ENCODE assay signal across 1 cellular context in genomic region chr11:92227954-92228935, GRCh38.
A peak's percentile ranks its signal among the peaks of the same experiment; 100 is the strongest.
TF ChIP-seq lines count a peak whose summit lies in the region.

No MANE protein-coding gene starts in this region.

TF ChIP-seq in HEK293, 187 proteins besides CTCF, POLR2A, EP300 and RAD21 (continued from another document):
- 0 out of 2 replicates have a peak, but pooled peaks have one; percentile 24 for TF ChIP-seq ZIC2 (tag by site-specific recombination; IDR thresholded peaks at IDR 0.05)
- TF ChIP-seq, protein P1, sequence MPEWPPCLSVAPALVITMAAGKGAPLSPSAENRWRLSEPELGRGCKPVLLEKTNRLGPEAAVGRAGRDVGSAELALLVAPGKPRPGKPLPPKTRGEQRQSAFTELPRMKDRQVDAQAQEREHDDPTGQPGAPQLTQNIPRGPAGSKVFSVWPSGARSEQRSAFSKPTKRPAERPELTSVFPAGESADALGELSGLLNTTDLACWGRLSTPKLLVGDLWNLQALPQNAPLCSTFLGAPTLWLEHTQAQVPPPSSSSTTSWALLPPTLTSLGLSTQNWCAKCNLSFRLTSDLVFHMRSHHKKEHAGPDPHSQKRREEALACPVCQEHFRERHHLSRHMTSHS (tag by site-specific recombination; IDR thresholded peaks at IDR 0.05): no peak
- no peak for TF ChIP-seq ZNF169 (tag by site-specific recombination; IDR thresholded peaks at IDR 0.05)
- TF ChIP-seq IKZF3 (tag by site-specific recombination; IDR thresholded peaks at IDR 0.05): no peak
- no peak for TF ChIP-seq ZNF184 (tag by site-specific recombination; IDR thresholded peaks at IDR 0.05)
- no peak for TF ChIP-seq HIC1 (tag by site-specific recombination; IDR thresholded peaks at IDR 0.05)
- TF ChIP-seq BCL6B (tag by site-specific recombination; IDR thresholded peaks at IDR 0.05): no peak
- no peak for TF ChIP-seq ZNF211 (tag by site-specific recombination; IDR thresholded peaks at IDR 0.05; ENCODE audit: low read depth)
- TF ChIP-seq, protein P2, sequence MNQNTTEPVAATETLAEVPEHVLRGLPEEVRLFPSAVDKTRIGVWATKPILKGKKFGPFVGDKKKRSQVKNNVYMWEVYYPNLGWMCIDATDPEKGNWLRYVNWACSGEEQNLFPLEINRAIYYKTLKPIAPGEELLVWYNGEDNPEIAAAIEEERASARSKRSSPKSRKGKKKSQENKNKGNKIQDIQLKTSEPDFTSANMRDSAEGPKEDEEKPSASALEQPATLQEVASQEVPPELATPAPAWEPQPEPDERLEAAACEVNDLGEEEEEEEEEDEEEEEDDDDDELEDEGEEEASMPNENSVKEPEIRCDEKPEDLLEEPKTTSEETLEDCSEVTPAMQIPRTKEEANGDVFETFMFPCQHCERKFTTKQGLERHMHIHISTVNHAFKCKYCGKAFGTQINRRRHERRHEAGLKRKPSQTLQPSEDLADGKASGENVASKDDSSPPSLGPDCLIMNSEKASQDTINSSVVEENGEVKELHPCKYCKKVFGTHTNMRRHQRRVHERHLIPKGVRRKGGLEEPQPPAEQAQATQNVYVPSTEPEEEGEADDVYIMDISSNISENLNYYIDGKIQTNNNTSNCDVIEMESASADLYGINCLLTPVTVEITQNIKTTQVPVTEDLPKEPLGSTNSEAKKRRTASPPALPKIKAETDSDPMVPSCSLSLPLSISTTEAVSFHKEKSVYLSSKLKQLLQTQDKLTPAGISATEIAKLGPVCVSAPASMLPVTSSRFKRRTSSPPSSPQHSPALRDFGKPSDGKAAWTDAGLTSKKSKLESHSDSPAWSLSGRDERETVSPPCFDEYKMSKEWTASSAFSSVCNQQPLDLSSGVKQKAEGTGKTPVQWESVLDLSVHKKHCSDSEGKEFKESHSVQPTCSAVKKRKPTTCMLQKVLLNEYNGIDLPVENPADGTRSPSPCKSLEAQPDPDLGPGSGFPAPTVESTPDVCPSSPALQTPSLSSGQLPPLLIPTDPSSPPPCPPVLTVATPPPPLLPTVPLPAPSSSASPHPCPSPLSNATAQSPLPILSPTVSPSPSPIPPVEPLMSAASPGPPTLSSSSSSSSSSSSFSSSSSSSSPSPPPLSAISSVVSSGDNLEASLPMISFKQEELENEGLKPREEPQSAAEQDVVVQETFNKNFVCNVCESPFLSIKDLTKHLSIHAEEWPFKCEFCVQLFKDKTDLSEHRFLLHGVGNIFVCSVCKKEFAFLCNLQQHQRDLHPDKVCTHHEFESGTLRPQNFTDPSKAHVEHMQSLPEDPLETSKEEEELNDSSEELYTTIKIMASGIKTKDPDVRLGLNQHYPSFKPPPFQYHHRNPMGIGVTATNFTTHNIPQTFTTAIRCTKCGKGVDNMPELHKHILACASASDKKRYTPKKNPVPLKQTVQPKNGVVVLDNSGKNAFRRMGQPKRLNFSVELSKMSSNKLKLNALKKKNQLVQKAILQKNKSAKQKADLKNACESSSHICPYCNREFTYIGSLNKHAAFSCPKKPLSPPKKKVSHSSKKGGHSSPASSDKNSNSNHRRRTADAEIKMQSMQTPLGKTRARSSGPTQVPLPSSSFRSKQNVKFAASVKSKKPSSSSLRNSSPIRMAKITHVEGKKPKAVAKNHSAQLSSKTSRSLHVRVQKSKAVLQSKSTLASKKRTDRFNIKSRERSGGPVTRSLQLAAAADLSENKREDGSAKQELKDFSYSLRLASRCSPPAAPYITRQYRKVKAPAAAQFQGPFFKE (tag by site-specific recombination; IDR thresholded peaks at IDR 0.05; ENCODE audit: borderline replicate concordance): no peak
- no peak for TF ChIP-seq ZNF155 (tag by site-specific recombination; IDR thresholded peaks at IDR 0.05)
- TF ChIP-seq ZNF629 (tag by site-specific recombination; IDR thresholded peaks at IDR 0.05): peak; percentile 34; the same call in 1 of the 2 replicates
- TF ChIP-seq ZNF366 (tag by site-specific recombination; conservative IDR thresholded peaks at IDR 0.05): 0 out of 2 replicates have a peak, but pooled peaks have one; percentile 11
- TF ChIP-seq ZNF221 (tag by site-specific recombination; IDR thresholded peaks at IDR 0.05; ENCODE audit: borderline replicate concordance): no peak
- TF ChIP-seq, protein P3, sequence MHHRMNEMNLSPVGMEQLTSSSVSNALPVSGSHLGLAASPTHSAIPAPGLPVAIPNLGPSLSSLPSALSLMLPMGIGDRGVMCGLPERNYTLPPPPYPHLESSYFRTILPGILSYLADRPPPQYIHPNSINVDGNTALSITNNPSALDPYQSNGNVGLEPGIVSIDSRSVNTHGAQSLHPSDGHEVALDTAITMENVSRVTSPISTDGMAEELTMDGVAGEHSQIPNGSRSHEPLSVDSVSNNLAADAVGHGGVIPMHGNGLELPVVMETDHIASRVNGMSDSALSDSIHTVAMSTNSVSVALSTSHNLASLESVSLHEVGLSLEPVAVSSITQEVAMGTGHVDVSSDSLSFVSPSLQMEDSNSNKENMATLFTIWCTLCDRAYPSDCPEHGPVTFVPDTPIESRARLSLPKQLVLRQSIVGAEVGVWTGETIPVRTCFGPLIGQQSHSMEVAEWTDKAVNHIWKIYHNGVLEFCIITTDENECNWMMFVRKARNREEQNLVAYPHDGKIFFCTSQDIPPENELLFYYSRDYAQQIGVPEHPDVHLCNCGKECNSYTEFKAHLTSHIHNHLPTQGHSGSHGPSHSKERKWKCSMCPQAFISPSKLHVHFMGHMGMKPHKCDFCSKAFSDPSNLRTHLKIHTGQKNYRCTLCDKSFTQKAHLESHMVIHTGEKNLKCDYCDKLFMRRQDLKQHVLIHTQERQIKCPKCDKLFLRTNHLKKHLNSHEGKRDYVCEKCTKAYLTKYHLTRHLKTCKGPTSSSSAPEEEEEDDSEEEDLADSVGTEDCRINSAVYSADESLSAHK (tag by site-specific recombination; IDR thresholded peaks at IDR 0.05): no peak
- no peak for TF ChIP-seq ZNF521 (tag by site-specific recombination; IDR thresholded peaks at IDR 0.05)
- no peak for TF ChIP-seq ZNF121 (tag by site-specific recombination; IDR thresholded peaks at IDR 0.05)
- no peak for TF ChIP-seq ZNF202 (tag by site-specific recombination; IDR thresholded peaks at IDR 0.05; ENCODE audit: borderline replicate concordance)
